ENCODE assay signal across 11 cellular contexts in genomic region chr13:106560791-106561190, GRCh38. TPM values are rescaled to one million over a fixed set of nuclear protein-coding genes. Genes with fewer than 3 reads are reported as not detected.
DNase-seq lines count a peak whose midpoint lies in the region; ATAC-seq and TF ChIP-seq lines count a peak whose summit lies in the region.
"Had no signal": no experiment of that assay in that cellular context is flagged by ENCODE, and none has a peak within 500 bp of the region (broad histone marks: within the 10 kb centered on the region; RNA-seq: fewer than 3 reads in every experiment).

No MANE protein-coding gene starts in this region.

- H3K9me3 Mint-ChIP-seq in activated naive CD4-positive, alpha-beta T cell treated with anti-CD3 and anti-CD28 coated beads, Interleukin-2, amount 50 U/mL, for 24 hours, result no peaks in the 10 kb centered on the region
- H3K9me3 Mint-ChIP-seq in effector memory CD8-positive, alpha-beta T cell, result no peaks in the 10 kb centered on the region

- no TSS peak for BruUV-seq in A673 (replicated peaks; lab: Mats Ljungman, UMichigan)

- H3K4me3 ChIP-seq in A673 (ENCODE audit: low read depth, low read length, poor library complexity, severe bottlenecking), result no peak overlapping the region

- no peak for DNase-seq in activated naive CD4-positive, alpha-beta T cell (lab: John Stamatoyannopoulos, UW)
- no peak for DNase-seq in effector memory CD8-positive, alpha-beta T cell
- DNase-seq in NCI-H345 treated with DMSO at 0.1 percent for 48 hours (lab: John Stamatoyannopoulos, UW; ENCODE audit: unreplicated experiment) (no peak), A673 (ENCODE audit: low spot score) (no peak), mesenteric fat pad (ENCODE audit: low spot score) (no peak), SK-N-DZ (ENCODE audit: low spot score) (no peak)
- DNase-seq: aorta, NCI-H146 had no signal

- intact Hi-C loops in A673 (cut with micrococcal nuclease; ENCODE audit: unreplicated experiment), result no loop called here

- CTCF ChIA-PET in A673 (lab: Charles Lee), result no interaction called here

- no peaks in the 10 kb centered on the region for H3K27me3 ChIP-seq in A673 (replicated peaks; ENCODE audit: insufficient read depth, low read depth, low read length, poor library complexity)

- H3K36me3 ChIP-seq in A673 (ENCODE audit: insufficient read depth, low read length, poor library complexity, severe bottlenecking), result peaks cover 35% of the 10 kb centered on the region

- peak overlapping the region; percentile 19 for H3K27ac Mint-ChIP-seq in activated naive CD4-positive, alpha-beta T cell treated with anti-CD3 and anti-CD28 coated beads, Interleukin-2, amount 50 U/mL, for 24 hours
- H3K27ac Mint-ChIP-seq in effector memory CD8-positive, alpha-beta T cell, result peak overlapping the region; percentile 8 to 77

- no peaks in the 10 kb centered on the region for H3K9me3 ChIP-seq in A673 (ENCODE audit: low read depth, low read length, poor library complexity, severe bottlenecking)

- H3K36me3 Mint-ChIP-seq in activated naive CD4-positive, alpha-beta T cell treated with anti-CD3 and anti-CD28 coated beads, Interleukin-2, amount 50 U/mL, for 24 hours, result peaks cover 13% of the 10 kb centered on the region
- peaks cover 41% of the 10 kb centered on the region for H3K36me3 Mint-ChIP-seq in effector memory CD8-positive, alpha-beta T cell (ENCODE audit: insufficient read depth)

- H3K4me3 Mint-ChIP-seq in activated naive CD4-positive, alpha-beta T cell treated with anti-CD3 and anti-CD28 coated beads, Interleukin-2, amount 50 U/mL, for 24 hours, result peak overlapping the region; percentile 66
- peak overlapping the region; percentile 44 to 50 for H3K4me3 Mint-ChIP-seq in effector memory CD8-positive, alpha-beta T cell

- peak; percentile 31 for ATAC-seq in HG03135 (IDR thresholded peaks at IDR 0.05; ENCODE audit: unreplicated experiment)
- ATAC-seq in effector memory CD8-positive, alpha-beta T cell (replicated peaks), result no peak

- no peak for TF ChIP-seq CTCF in A673 (conservative IDR thresholded peaks at IDR 0.05; ENCODE audit: low read depth, low read length)

- H3K4me1 Mint-ChIP-seq in activated naive CD4-positive, alpha-beta T cell treated with anti-CD3 and anti-CD28 coated beads, Interleukin-2, amount 50 U/mL, for 24 hours, result peaks cover 87% of the 10 kb centered on the region
- H3K4me1 Mint-ChIP-seq in effector memory CD8-positive, alpha-beta T cell (ENCODE audit: low read depth in 2 of 2), result peaks cover 41 to 79% of the 10 kb centered on the region in 2 donors

- POLR2A ChIA-PET in A673 (lab: Charles Lee; ENCODE audit: low non-redundant PET), result no interaction called here

- H3K4me1 ChIP-seq in A673 (ENCODE audit: insufficient read depth, low read length, poor library complexity, severe bottlenecking), result peaks cover 26% of the 10 kb centered on the region

- H3K27ac ChIP-seq in A673 (ENCODE audit: low read depth, low read length, poor library complexity, severe bottlenecking), result no peak overlapping the region
- H3K27ac ChIP-seq: VCaP had no signal

- no peaks in the 10 kb centered on the region for H3K27me3 Mint-ChIP-seq in activated naive CD4-positive, alpha-beta T cell treated with anti-CD3 and anti-CD28 coated beads, Interleukin-2, amount 50 U/mL, for 24 hours
- no peaks in the 10 kb centered on the region for H3K27me3 Mint-ChIP-seq in effector memory CD8-positive, alpha-beta T cell

RNA-seq across cellular contexts. Expression of gene ARGLU1, which starts 7.1 kb away (rescaled TPM):
- total RNA-seq in A673 (2021) (66.5 and 73.8 TPM in 2 replicates), mesenteric fat pad (63.7 TPM)
- 130 and 143 TPM in 2 replicates for polyA plus RNA-seq in SK-N-DZ (2014; cell fraction: cytosol; rRNA removed)
- polyA plus RNA-seq in SK-N-DZ (2014; cell fraction: nucleus; rRNA removed), result 867 and 1,028 TPM in 2 replicates

RNA-seq across cellular contexts. Expression of gene EFNB2, which starts 25.3 kb away (rescaled TPM):
- total RNA-seq in A673 (2021) (2.2 and 5.2 TPM in 2 replicates), mesenteric fat pad (21.6 TPM)
- 5.8 and 5.9 TPM in 2 replicates for polyA plus RNA-seq in SK-N-DZ (2014; cell fraction: cytosol; rRNA removed)
- polyA plus RNA-seq in SK-N-DZ (2014; cell fraction: nucleus; rRNA removed), result 4.6 TPM in 2 replicates
